ENCODE assay signal across 29 cellular contexts in genomic region chr6:121940728-121941127, GRCh38.
"Had no signal": no experiment of that assay in that cellular context is flagged by ENCODE, and none has a peak within 500 bp of the region (broad histone marks: within the 10 kb centered on the region; RNA-seq: fewer than 3 reads in every experiment).

No MANE protein-coding gene starts in this region.

- H3K27ac Mint-ChIP-seq: activated CD8-positive, alpha-beta T cell treated with anti-CD3 and anti-CD28 coated beads for 36 hours; activated naive CD4-positive, alpha-beta T cell treated with anti-CD3 and anti-CD28 coated beads, Interleukin-2, amount 10 ng/mL, durations not matched to agents 7 days and 5 days; activated naive CD8-positive, alpha-beta T cell treated with anti-CD3 and anti-CD28 coated beads for 36 hours; activated T-cell treated with anti-CD3 and anti-CD28 coated beads, Interleukin-2, amount 50 U/mL, for 72 hours; activated T-helper 2 cell treated with anti-CD3 and anti-CD28 coated beads, Interferon-gamma antibody, Interleukin-2, Interleukin-4, amounts not matched to agents 10 μg/mL and 5 μg/mL and 100 μg/mL, durations not matched to agents 14 hours and 24 hours and 36 hours had no signal

- H3K36me3 Mint-ChIP-seq: activated naive CD4-positive, alpha-beta T cell treated with anti-CD3 and anti-CD28 coated beads, Interleukin-2, amount 10 ng/mL, durations not matched to agents 7 days and 5 days had no signal

- H3K27ac ChIP-seq: adrenal gland, breast epithelium, RWPE1, SJCRH30 had no signal

- DNase-seq: activated CD4-positive, alpha-beta T cell treated with anti-CD3 and anti-CD28 coated beads for 4 hours; activated CD8-positive, alpha-beta memory T cell treated with anti-CD3 and anti-CD28 coated beads, Interleukin-2, amount 50 U/mL, for 4 hours; activated CD8-positive, alpha-beta T cell treated with anti-CD3 and anti-CD28 coated beads for 36 hours; activated gamma-delta T cell treated with Interleukin-2 at 50 U/mL for 16 hours; activated naive CD4-positive, alpha-beta T cell treated with anti-CD3 and anti-CD28 coated beads, Interleukin-2, amount 10 ng/mL, durations not matched to agents 7 days and 5 days; activated naive CD8-positive, alpha-beta T cell treated with anti-CD3 and anti-CD28 coated beads for 36 hours; activated T-cell treated with anti-CD3 and anti-CD28 coated beads, Interleukin-2, amount 50 U/mL, for 72 hours; adrenal gland; aorta; central memory CD4-positive, alpha-beta T cell; Kasumi-1; MV-4-11; NCI-H1092 treated with DMSO at 0.1 percent for 48 hours; NCI-H1417 treated with DMSO at 0.1 percent for 48 hours; NCI-H1694; NCI-H2029; NCI-H2107; NCI-H2171 treated with DMSO at 0.1 percent for 48 hours; NCI-H226; NCI-H526 treated with DMSO at 0.1 percent for 48 hours; NCI-H82; Right ventricle myocardium superior; SJCRH30; SK-N-SH; T-helper 1 cell had no signal

- H3K4me3 Mint-ChIP-seq: activated CD8-positive, alpha-beta T cell treated with anti-CD3 and anti-CD28 coated beads for 36 hours; activated naive CD4-positive, alpha-beta T cell treated with anti-CD3 and anti-CD28 coated beads, Interleukin-2, amount 10 ng/mL, durations not matched to agents 7 days and 5 days; activated naive CD8-positive, alpha-beta T cell treated with anti-CD3 and anti-CD28 coated beads for 36 hours; activated T-cell treated with anti-CD3 and anti-CD28 coated beads, Interleukin-2, amount 50 U/mL, for 72 hours had no signal

- H3K36me3 ChIP-seq: adrenal gland, breast epithelium, SJCRH30 had no signal

- FAIRE-seq: K562 had no signal

- H3K27me3 Mint-ChIP-seq: activated CD8-positive, alpha-beta T cell treated with anti-CD3 and anti-CD28 coated beads for 36 hours had no signal

- H3K4me1 Mint-ChIP-seq: activated naive CD4-positive, alpha-beta T cell treated with anti-CD3 and anti-CD28 coated beads, Interleukin-2, amount 10 ng/mL, durations not matched to agents 7 days and 5 days; activated naive CD8-positive, alpha-beta T cell treated with anti-CD3 and anti-CD28 coated beads for 36 hours had no signal

- H3K9me3 Mint-ChIP-seq: activated T-helper 2 cell treated with anti-CD3 and anti-CD28 coated beads, Interferon-gamma antibody, Interleukin-2, Interleukin-4, amounts not matched to agents 10 μg/mL and 5 μg/mL and 100 μg/mL, durations not matched to agents 14 hours and 24 hours and 36 hours had no signal

- H3K27me3 ChIP-seq: adrenal gland, breast epithelium, SJCRH30 had no signal

- H3K4me2 ChIP-seq: SK-N-SH had no signal

- H3K9ac ChIP-seq: SK-N-SH had no signal

- H3K9me3 ChIP-seq: breast epithelium, SJCRH30 had no signal

- H3K4me3 ChIP-seq: adrenal gland, breast epithelium, K562, SJCRH30 had no signal

- H3K4me1 ChIP-seq: adrenal gland, breast epithelium, SJCRH30 had no signal
